9 cellular contexts compared by ENCODE assay signal in the genomic region with DNA sequence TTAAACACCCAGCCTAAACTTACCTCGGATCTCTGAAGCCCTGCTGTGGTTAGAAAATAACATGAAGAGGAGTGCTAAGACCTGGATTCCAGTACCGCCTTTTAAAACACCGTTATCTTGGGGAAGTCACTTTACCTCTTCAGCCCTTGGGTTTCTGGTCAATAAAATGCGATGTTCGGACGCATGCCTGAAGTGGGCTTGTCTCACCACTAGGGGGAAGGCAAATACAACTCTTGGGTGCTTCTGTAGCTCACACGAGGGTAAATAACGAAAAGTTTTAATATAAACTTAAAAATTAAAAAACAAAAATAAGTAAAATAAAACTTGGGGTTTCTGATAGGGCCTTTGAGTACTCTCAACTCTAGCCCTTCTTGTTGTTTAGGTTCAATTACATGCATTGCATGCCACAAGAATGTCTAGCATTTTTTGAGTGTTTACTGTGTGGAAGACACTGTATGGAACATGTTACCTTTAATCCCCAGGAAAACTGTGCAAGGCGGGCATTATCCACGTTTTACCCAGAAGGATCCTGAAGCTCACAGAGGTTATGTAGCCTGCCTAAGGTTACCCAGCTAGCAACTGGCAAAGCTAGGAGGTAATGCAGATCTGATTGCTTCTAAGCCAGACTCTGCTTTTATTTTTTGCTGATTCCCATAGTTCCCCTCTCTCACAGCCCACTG.
A peak's percentile ranks its signal among the peaks of the same experiment; 100 is the strongest.
DNase-seq lines count a peak whose midpoint lies in the region; TF ChIP-seq lines count a peak whose summit lies in the region.
"Had no signal": no experiment of that assay in that cellular context is flagged by ENCODE, and none has a peak within 500 bp of the region (broad histone marks: within the 10 kb centered on the region; RNA-seq: fewer than 3 reads in every experiment).

No MANE protein-coding gene starts in this region.

- H4K20me1 ChIP-seq in H9 (ENCODE audit: control insufficient read depth, insufficient read depth, insufficient read length) (no peaks in the 10 kb centered on the region), Loucy (ENCODE audit: insufficient read depth, low read length, poor library complexity, severe bottlenecking) (no peaks in the 10 kb centered on the region)

- H3K23me2 ChIP-seq in H9 (ENCODE audit: insufficient read length, low read depth, low read length, poor library complexity, severe bottlenecking) = no peaks in the 10 kb centered on the region

- H3K4me2 ChIP-seq in H9 (ENCODE audit: insufficient read depth, insufficient read length, low read length) = no peak overlapping the region
- H3K4me2 ChIP-seq in Loucy (ENCODE audit: low read depth, low read length, poor library complexity, severe bottlenecking) = peak overlapping the region; percentile 56

- H4K5ac ChIP-seq in H9 (ENCODE audit: insufficient read length, low read depth, low read length) = no peak overlapping the region

- H3K36me3 Mint-ChIP-seq in H9 (ENCODE audit: insufficient read depth in 1 of 3, low read depth in 3 of 3) (no peaks in the 10 kb centered on the region; a peak in 1 of 7 replicates), glutamatergic neuron (ENCODE audit: unreplicated experiment) (no peaks in the 10 kb centered on the region), progenitor cell of endocrine pancreas (ENCODE audit: insufficient read depth) (no peaks in the 10 kb centered on the region)

- H3K4me3 Mint-ChIP-seq in H9 (no peak overlapping the region), glutamatergic neuron (ENCODE audit: unreplicated experiment) (no peak overlapping the region), progenitor cell of endocrine pancreas (ENCODE audit: low read depth) (no peak overlapping the region)

- TF ChIP-seq CTCF in GM12864 (IDR thresholded peaks at IDR 0.05; ENCODE audit: low read depth, low read length, missing control alignments) = peak; percentile 83
- TF ChIP-seq CTCF in H9 (conservative IDR thresholded peaks at IDR 0.05) = peak; percentile 94
- TF ChIP-seq CTCF in Loucy (conservative IDR thresholded peaks at IDR 0.05; ENCODE audit: low read length) = peak; percentile 90
- TF ChIP-seq CTCF in glutamatergic neuron (IDR thresholded peaks at IDR 0.05; ENCODE audit: partially characterized antibody, unreplicated experiment) = peak; percentile 90
- TF ChIP-seq CTCF in progenitor cell of endocrine pancreas (IDR thresholded peaks at IDR 0.05; ENCODE audit: unreplicated experiment) = peak; percentile 91

- no peak overlapping the region for H3K4ac ChIP-seq in H9 (ENCODE audit: low read depth, low read length)

- H3K27ac Mint-ChIP-seq in H9 = peak overlapping the region in 1 of 3 experiments; percentile 12; a peak in 1 of 7 replicates
- no peak overlapping the region for H3K27ac Mint-ChIP-seq in glutamatergic neuron (ENCODE audit: unreplicated experiment)
- H3K27ac Mint-ChIP-seq in progenitor cell of endocrine pancreas = no peak overlapping the region

- no peak overlapping the region for H3T11ph ChIP-seq in H9 (ENCODE audit: low read length)

- H3K9me3 ChIP-seq in H9 (ENCODE audit: control insufficient read depth, low read depth, low read length) (no peaks in the 10 kb centered on the region), Loucy (ENCODE audit: insufficient read depth, low read depth, low read length) (no peaks in the 10 kb centered on the region), SJSA1 (replicated peaks) (no peaks in the 10 kb centered on the region)
- H3K9me3 ChIP-seq: neutrophil had no signal

- H2BK15ac ChIP-seq in H9 (ENCODE audit: low read depth, low read length) = no peak overlapping the region

- no peak overlapping the region for H2BK12ac ChIP-seq in H9 (ENCODE audit: insufficient read length, low read depth, low read length)

- H3K27me3 ChIP-seq in H9 (ENCODE audit: insufficient read depth, low read length) (no peaks in the 10 kb centered on the region), Loucy (ENCODE audit: insufficient read depth, low read length, poor library complexity, severe bottlenecking) (no peaks in the 10 kb centered on the region), SJSA1 (replicated peaks) (peaks cover 18% of the 10 kb centered on the region)

- no peak overlapping the region for H2AFZ ChIP-seq in H9 (ENCODE audit: low read length)
- peak overlapping the region; percentile 92 for H2AFZ ChIP-seq in Loucy (ENCODE audit: low read length)

- H2BK20ac ChIP-seq in H9 (ENCODE audit: low read depth, low read length, poor library complexity, severe bottlenecking) = no peak overlapping the region

- H2BK5ac ChIP-seq in H9 (ENCODE audit: insufficient read length, low read length) = no peak overlapping the region

- H3F3A ChIP-seq in Loucy (ENCODE audit: low read depth) = no peaks in the 10 kb centered on the region

- no peak overlapping the region for H3K18ac ChIP-seq in H9 (ENCODE audit: insufficient read length, low read depth, low read length)

- H3K79me1 ChIP-seq in H9 (ENCODE audit: insufficient read depth, low read depth, low read length, poor library complexity, severe bottlenecking) = no peaks in the 10 kb centered on the region

- no peak overlapping the region for H3K14ac ChIP-seq in H9 (ENCODE audit: insufficient read depth, low read length)

- no CpG with 5 or more reads among the region's 10 CpGs for WGBS in H9 (ENCODE audit: extremely low coverage, insufficient read length, low lambda C conversion rate)

- H2AK5ac ChIP-seq in H9 (ENCODE audit: insufficient read length, low read length) = no peak overlapping the region

- H3K4me1 Mint-ChIP-seq in H9 = peaks cover 24 to 27% of the 10 kb centered on the region in 2 experiments
- no peaks in the 10 kb centered on the region for H3K4me1 Mint-ChIP-seq in glutamatergic neuron (ENCODE audit: low read depth, unreplicated experiment)
- peaks cover 4% of the 10 kb centered on the region for H3K4me1 Mint-ChIP-seq in progenitor cell of endocrine pancreas (ENCODE audit: low read depth)

- DNase-seq in GM12864 (ENCODE audit: low read depth) = peak; percentile 33
- DNase-seq in H9 = peak; percentile 72
- DNase-seq in SJSA1 (ENCODE audit: low read depth in 1 of 2, low spot score in 2 of 2) = peak; percentile 23 to 44
- peak; percentile 42 for DNase-seq in activated naive CD4-positive, alpha-beta T cell treated with anti-CD3 and anti-CD28 coated beads, Interleukin-2, amount 50 U/mL, for 16 hours
- DNase-seq in glutamatergic neuron = peak; percentile 66
- peak; percentile 33 for DNase-seq in progenitor cell of endocrine pancreas (ENCODE audit: low spot score, unreplicated experiment)
- DNase-seq in cortex of kidney (lab: John Stamatoyannopoulos, UW) = no peak

- no peak overlapping the region for H3K23ac ChIP-seq in H9 (ENCODE audit: insufficient read length, low read depth, low read length)

- no peaks in the 10 kb centered on the region for H3K79me2 ChIP-seq in H9 (ENCODE audit: insufficient read depth, low read length)
- no peaks in the 10 kb centered on the region for H3K79me2 ChIP-seq in Loucy (ENCODE audit: insufficient read depth, low read length)

- H4K91ac ChIP-seq in H9 (ENCODE audit: insufficient read length, low read depth, low read length) = no peak overlapping the region

- H3K36me3 ChIP-seq in Loucy (ENCODE audit: insufficient read depth, low read length) = no peaks in the 10 kb centered on the region
- H3K36me3 ChIP-seq in SJSA1 = no peaks in the 10 kb centered on the region
- H3K36me3 ChIP-seq: neutrophil had no signal

- no peaks in the 10 kb centered on the region for H3K9me2 ChIP-seq in Loucy (replicated peaks; ENCODE audit: low read depth, low read length)

- no peak overlapping the region for H2BK120ac ChIP-seq in H9 (ENCODE audit: low read depth, low read length, poor library complexity, severe bottlenecking)

- H3K27ac ChIP-seq in H9 (ENCODE audit: insufficient read length, low read depth, low read length) = no peak overlapping the region
- H3K27ac ChIP-seq in SJSA1 = no peak overlapping the region
- H3K27ac ChIP-seq: neutrophil had no signal

- no peak overlapping the region for H3K9ac ChIP-seq in H9 (ENCODE audit: extremely low read depth, insufficient read length, low read length)
- H3K9ac ChIP-seq in Loucy (ENCODE audit: low read depth, low read length, poor library complexity, severe bottlenecking) = no peak overlapping the region

- no peaks in the 10 kb centered on the region for H3K27me3 Mint-ChIP-seq in H9 (ENCODE audit: low read depth)
- H3K27me3 Mint-ChIP-seq in glutamatergic neuron (ENCODE audit: unreplicated experiment) = no peaks in the 10 kb centered on the region
- peaks cover 6% of the 10 kb centered on the region for H3K27me3 Mint-ChIP-seq in progenitor cell of endocrine pancreas

- H3K4me1 ChIP-seq in H9 (ENCODE audit: insufficient read depth, low read length) (peaks cover 4% of the 10 kb centered on the region; the same call in 1 of the 2 replicates), Loucy (ENCODE audit: insufficient read depth, low read length, poor library complexity, severe bottlenecking) (peaks cover 5% of the 10 kb centered on the region), SJSA1 (replicated peaks) (no peaks in the 10 kb centered on the region)

- H3K9me3 Mint-ChIP-seq in H9 (no peaks in the 10 kb centered on the region; a peak in 1 of 5 replicates), glutamatergic neuron (ENCODE audit: unreplicated experiment) (no peaks in the 10 kb centered on the region), progenitor cell of endocrine pancreas (ENCODE audit: low read depth) (no peaks in the 10 kb centered on the region)

- no peak overlapping the region for H3K56ac ChIP-seq in H9 (ENCODE audit: insufficient read length, low read depth, low read length)

- H4K8ac ChIP-seq in H9 (replicated peaks; ENCODE audit: insufficient read length, low read depth, low read length) = no peak overlapping the region

- H3K4me3 ChIP-seq in GM12864 (ENCODE audit: low read depth, low read length) (no peak overlapping the region), Loucy (ENCODE audit: low read length, poor library complexity, severe bottlenecking) (peak overlapping the region; percentile 47), SJSA1 (no peak overlapping the region)
